Comparison of ENCODE assay signal across 14 cellular contexts in genomic region chr12:4047441-4047840, GRCh38.
DNase-seq lines count a peak whose midpoint lies in the region; ATAC-seq and TF ChIP-seq lines count a peak whose summit lies in the region.
"Had no signal": no experiment of that assay in that cellular context is flagged by ENCODE, and none has a peak within 500 bp of the region (broad histone marks: within the 10 kb centered on the region; RNA-seq: fewer than 3 reads in every experiment).

No MANE protein-coding gene starts in this region.

- H3K4me1 Mint-ChIP-seq in osteocyte (ENCODE audit: unreplicated experiment) = no peaks in the 10 kb centered on the region
- H3K4me1 Mint-ChIP-seq in stimulated activated naive CD8-positive, alpha-beta T cell treated with anti-CD3 and anti-CD28 coated beads, Interleukin-15, amount 100 ng/mL, for 72 hours = peaks cover 19% of the 10 kb centered on the region
- H3K4me1 Mint-ChIP-seq: B cell had no signal

- no peak for ATAC-seq in GM21390 (IDR thresholded peaks at IDR 0.05; ENCODE audit: unreplicated experiment)
- no peak for ATAC-seq in stimulated activated naive CD8-positive, alpha-beta T cell treated with anti-CD3 and anti-CD28 coated beads, Interleukin-15, amount 100 ng/mL, for 72 hours
- ATAC-seq: CD8-positive, alpha-beta T cell; GM12878 had no signal

- H3K27ac Mint-ChIP-seq in osteocyte (ENCODE audit: unreplicated experiment) = no peak overlapping the region
- H3K27ac Mint-ChIP-seq in stimulated activated naive CD8-positive, alpha-beta T cell treated with anti-CD3 and anti-CD28 coated beads, Interleukin-15, amount 100 ng/mL, for 72 hours = no peak overlapping the region
- H3K27ac Mint-ChIP-seq: B cell; CD8-positive, alpha-beta T cell had no signal

- TF ChIP-seq CTCF in GM13977 (IDR thresholded peaks at IDR 0.05; ENCODE audit: extremely low read depth, insufficient read depth, missing control alignments) = no peak
- no peak for TF ChIP-seq CTCF in osteocyte (IDR thresholded peaks at IDR 0.05)

- DNase-seq in GM13977 (ENCODE audit: low spot score) (peak; percentile 3), ecto neural progenitor cell (ENCODE audit: low spot score) (peak; percentile 42), iPS-NIHi7 (ENCODE audit: extremely low spot score) (peak; percentile 4), osteocyte (ENCODE audit: extremely low spot score, unreplicated experiment) (peak; percentile 13)
- DNase-seq in stimulated activated naive CD8-positive, alpha-beta T cell treated with anti-CD3 and anti-CD28 coated beads, Interleukin-15, amount 100 ng/mL, for 72 hours = no peak
- no peak for DNase-seq in stimulated activated CD4-positive, alpha-beta T cell treated with anti-CD3 and anti-CD28 coated beads, Interleukin-1b, Interleukin-23, amount 100 ng/mL, for 48 hours
- DNase-seq: Calu3; CD8-positive, alpha-beta T cell; DMS79 treated with DMSO at 0.1 percent for 48 hours; GM23248; HCEC 1CT had no signal

- H3K36me3 Mint-ChIP-seq in osteocyte (ENCODE audit: unreplicated experiment) = no peaks in the 10 kb centered on the region

- H3K9me3 Mint-ChIP-seq in osteocyte (ENCODE audit: unreplicated experiment) = no peaks in the 10 kb centered on the region
- no peaks in the 10 kb centered on the region for H3K9me3 Mint-ChIP-seq in stimulated activated naive CD8-positive, alpha-beta T cell treated with anti-CD3 and anti-CD28 coated beads, Interleukin-15, amount 100 ng/mL, for 72 hours
- H3K9me3 Mint-ChIP-seq: CD8-positive, alpha-beta T cell had no signal

- in situ Hi-C loops in GM13977 (cut with MboI; ENCODE audit: low pct_unique_long_range_greater_than_20kb, low sequenced_read_pairs, unreplicated experiment) = no loop called here

- no peak overlapping the region for H3K4me3 Mint-ChIP-seq in osteocyte (ENCODE audit: unreplicated experiment)
- no peak overlapping the region for H3K4me3 Mint-ChIP-seq in stimulated activated naive CD8-positive, alpha-beta T cell treated with anti-CD3 and anti-CD28 coated beads, Interleukin-15, amount 100 ng/mL, for 72 hours
- H3K4me3 Mint-ChIP-seq: B cell; CD8-positive, alpha-beta T cell had no signal

- H3K27me3 Mint-ChIP-seq in osteocyte (ENCODE audit: unreplicated experiment) = peaks cover 37% of the 10 kb centered on the region
- H3K27me3 Mint-ChIP-seq in stimulated activated naive CD8-positive, alpha-beta T cell treated with anti-CD3 and anti-CD28 coated beads, Interleukin-15, amount 100 ng/mL, for 72 hours = no peaks in the 10 kb centered on the region

Comparison
In these comparisons a context has a peak if more than half of its experiments do, and no peak if none do; other contexts are left out.
1. DNase-seq: peak in GM13977 (single experiment), ecto neural progenitor cell (single experiment), iPS-NIHi7 (single experiment) and osteocyte (single experiment); none in stimulated activated naive CD8-positive, alpha-beta T cell treated with anti-CD3 and anti-CD28 coated beads, Interleukin-15, amount 100 ng/mL, for 72 hours (0 of 2) and stimulated activated CD4-positive, alpha-beta T cell treated with anti-CD3 and anti-CD28 coated beads, Interleukin-1b, Interleukin-23, amount 100 ng/mL, for 48 hours (single experiment).